Comparison of ENCODE assay signal across 19 cellular contexts in the genomic region with DNA sequence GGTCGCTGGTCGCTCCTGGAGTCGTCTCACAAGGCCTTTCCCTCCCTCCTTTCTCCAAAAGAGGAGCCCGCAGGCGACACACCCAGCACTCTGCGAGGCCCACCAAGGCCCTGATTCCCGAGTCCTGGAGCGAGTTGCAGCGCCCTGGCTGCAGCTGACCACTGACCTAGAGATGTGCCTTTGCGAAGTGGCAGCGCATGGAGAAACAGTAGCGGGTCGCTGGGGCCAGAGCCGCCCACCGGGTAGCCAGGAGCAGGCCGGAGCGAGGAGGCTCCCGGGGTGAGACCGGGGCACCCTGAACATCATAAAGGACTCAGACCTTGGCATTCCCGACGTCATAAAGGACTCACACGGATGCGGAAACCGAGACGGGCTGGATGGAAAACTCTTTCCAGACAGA.
"Had no signal": no experiment of that assay in that cellular context is flagged by ENCODE, and none has a peak within 500 bp of the region (broad histone marks: within the 10 kb centered on the region; RNA-seq: fewer than 3 reads in every experiment).

No MANE protein-coding gene starts in this region.

- H3K9me3 ChIP-seq: gastrocnemius medialis, pancreas, thyroid gland, upper lobe of right lung had no signal

- H3K4me1 ChIP-seq: gastrocnemius medialis, upper lobe of right lung had no signal

- H3K4me3 ChIP-seq: coronary artery, gastrocnemius medialis, hepatocyte, pancreas, thyroid gland, upper lobe of right lung had no signal

- H3K27me3 Mint-ChIP-seq: progenitor cell of endocrine pancreas had no signal

- H3K27me3 ChIP-seq: hepatocyte, thyroid gland had no signal

- ATAC-seq: esophagus mucosa, gastrocnemius medialis, left colon, left ventricle myocardium superior, pancreas, right cardiac atrium had no signal

- H3K9me3 Mint-ChIP-seq: naive B cell had no signal

- H3K27ac ChIP-seq: coronary artery, gastrocnemius medialis, hepatocyte, pancreas, thyroid gland, upper lobe of right lung had no signal

- H3K4me3 Mint-ChIP-seq: nephron had no signal

- H3K27ac Mint-ChIP-seq: naive B cell, nephron, progenitor cell of endocrine pancreas had no signal

- H3K36me3 ChIP-seq: gastrocnemius medialis, pancreas, thyroid gland, upper lobe of right lung had no signal

- DNase-seq: effector CD8-positive, alpha-beta T cell; gastrocnemius medialis; left colon; left ventricle myocardium superior; mesendoderm; naive B cell; occipital lobe; small intestine; stimulated activated CD4-positive, alpha-beta T cell treated with anti-CD3 and anti-CD28 coated beads, Interleukin-12 subunit alpha, Interleukin-12 subunit beta, amount 100 ng/mL, for 4 hours; stimulated activated naive CD4-positive, alpha-beta T cell; thyroid gland; upper lobe of right lung had no signal
